In genomic region chr5:142086229-142086628, GRCh38 we compare ENCODE assay signal across 31 cellular contexts.
DNase-seq lines count a peak whose midpoint lies in the region; TF ChIP-seq lines count a peak whose summit lies in the region.
"Had no signal": no experiment of that assay in that cellular context is flagged by ENCODE, and none has a peak within 500 bp of the region (broad histone marks: within the 10 kb centered on the region; RNA-seq: fewer than 3 reads in every experiment).

No MANE protein-coding gene starts in this region.

- peak overlapping the region; percentile 43 for H2AFZ ChIP-seq in parathyroid adenoma

- in situ Hi-C loops in GM13976 (cut with MboI; ENCODE audit: low sequenced_read_pairs, unreplicated experiment) = no loop called here

- no peak overlapping the region for H3K27ac ChIP-seq in HEK293 (ENCODE audit: extremely low read depth, low read depth, low read length)
- no peak overlapping the region for H3K27ac ChIP-seq in parathyroid adenoma
- H3K27ac ChIP-seq: 22Rv1; A549; BLaER1; BLaER1 treated with 17β-estradiol and CSF1 and Interleukin-3, amounts not matched to agents 10 nM and 100 nM; C4-2B had no signal

- no peaks in the 10 kb centered on the region for H3K79me2 ChIP-seq in parathyroid adenoma

- H3K36me3 ChIP-seq in HEK293 (ENCODE audit: control insufficient read depth in 2 of 2, insufficient read depth in 1 of 2, low read length in 2 of 2) (no peaks in the 10 kb centered on the region), parathyroid adenoma (ENCODE audit: control insufficient read depth, insufficient read depth, low read length) (no peaks in the 10 kb centered on the region)
- H3K36me3 ChIP-seq: BE2C; BLaER1; BLaER1 treated with 17β-estradiol and CSF1 and Interleukin-3, amounts not matched to agents 10 nM and 100 nM had no signal

- POLR2A ChIA-PET in HEK293 (lab: Yijun Ruan, JAX) (no interaction called here), HEK293T (lab: Yijun Ruan, JAX) (interaction anchor here (0.7 to 1.0 kb wide), 2 partner anchors 8 to 449 kb away, joined by 3 to 4 read pairs; partner anchors contain the start of gene RELL2)

- H3K4me3 ChIP-seq in HEK293 (ENCODE audit: low read depth, low read length) (no peak overlapping the region), parathyroid adenoma (ENCODE audit: low read depth, low read length) (no peak overlapping the region)
- H3K4me3 ChIP-seq: A549; BLaER1; BLaER1 treated with 17β-estradiol and CSF1 and Interleukin-3, amounts not matched to agents 10 nM and 100 nM had no signal

- H3K27me3 ChIP-seq in parathyroid adenoma (ENCODE audit: control insufficient read depth, insufficient read depth, low read length) = no peaks in the 10 kb centered on the region
- H3K27me3 ChIP-seq: BE2C; BLaER1; BLaER1 treated with 17β-estradiol and CSF1 and Interleukin-3, amounts not matched to agents 10 nM and 100 nM had no signal

- H3K9me3 ChIP-seq in HEK293 (ENCODE audit: control insufficient read depth, insufficient read depth, low read depth, low read length) = no peaks in the 10 kb centered on the region
- H3K9me3 ChIP-seq in parathyroid adenoma (ENCODE audit: control insufficient read depth, low read length) = no peaks in the 10 kb centered on the region
- H3K9me3 ChIP-seq: A549, BE2C, BLaER1, Caco-2 had no signal

- CTCF ChIA-PET in HEK293 (lab: Yijun Ruan, JAX) = interaction anchor here (0.8 kb wide), 1 partner anchor 43 kb away, joined by 3 read pairs; no protein-coding TSS in a partner anchor
- CTCF ChIA-PET in HEK293T (lab: Yijun Ruan, JAX) = interaction anchor here (1.2 to 1.5 kb wide), 2 partner anchors 22 to 627 kb away, joined by 3 read pairs; no protein-coding TSS in a partner anchor

- no peak overlapping the region for H3K9ac ChIP-seq in parathyroid adenoma
- H3K9ac ChIP-seq: BLaER1; BLaER1 treated with 17β-estradiol and CSF1 and Interleukin-3, amounts not matched to agents 10 nM and 100 nM had no signal

- TF ChIP-seq CTCF in HEK293 (tag by site-specific recombination; IDR thresholded peaks at IDR 0.05) = no peak
- TF ChIP-seq CTCF in parathyroid adenoma (IDR thresholded peaks at IDR 0.05) = no peak
- no peak for TF ChIP-seq CTCF in GM13976 (IDR thresholded peaks at IDR 0.05; ENCODE audit: borderline replicate concordance, control extremely low read depth, extremely low read depth, insufficient read depth, missing control alignments)

- H3K4me1 ChIP-seq in HEK293 (ENCODE audit: control insufficient read depth, insufficient read depth, low read length) (peaks cover 14% of the 10 kb centered on the region), parathyroid adenoma (peaks cover 12% of the 10 kb centered on the region)
- H3K4me1 ChIP-seq: A549, BE2C, BLaER1 had no signal

- DNase-seq in HEK293T (ENCODE audit: extremely low spot score) = no peak
- no peak for DNase-seq in GM13976 (ENCODE audit: low spot score)
- no peak for DNase-seq in NCI-H82 (lab: John Stamatoyannopoulos, UW)
- DNase-seq in NCI-H2029 treated with DMSO at 0.1 percent for 48 hours (lab: John Stamatoyannopoulos, UW) = no peak
- DNase-seq: 8988T; ACHN; AML-193; BE2C; C1 segment of cervical spinal cord; Caco-2; Calu3; CD4-positive, alpha-beta memory T cell; CD4-positive, alpha-beta T cell; CD4-positive, CD25-positive, alpha-beta regulatory T cell; CD8-positive, alpha-beta memory T cell; CD8-positive, alpha-beta T cell; COR-L47; DMS 273 treated with DMSO at 0.1 percent for 48 hours; DMS153; DMS53; DMS79; DMS79 treated with DMSO at 0.1 percent for 48 hours; DND-41; EL had no signal

- no peak overlapping the region for H3K4me2 ChIP-seq in parathyroid adenoma (ENCODE audit: low read length)
- H3K4me2 ChIP-seq: A549; BLaER1; BLaER1 treated with 17β-estradiol and CSF1 and Interleukin-3, amounts not matched to agents 10 nM and 100 nM had no signal

TF ChIP-seq in HEK293, 187 proteins besides CTCF, POLR2A, EP300 and RAD21 (continues in another document):
- 0 out of 2 replicates have a peak, but pooled peaks have one; percentile 11 for TF ChIP-seq ZNF18 (tag by site-specific recombination; IDR thresholded peaks at IDR 0.05)
- TF ChIP-seq BCL11B (tag by site-specific recombination; IDR thresholded peaks at IDR 0.05; ENCODE audit: low read depth) = 0 out of 2 replicates have a peak, but pooled peaks have one; percentile 44
- TF ChIP-seq TRIM28 (IDR thresholded peaks at IDR 0.05; ENCODE audit: borderline replicate concordance, low read length) = no peak
- peak; percentile 36 for TF ChIP-seq FEZF1 (tag by site-specific recombination; IDR thresholded peaks at IDR 0.05)
- TF ChIP-seq TCF7L2 (IDR thresholded peaks at IDR 0.05; ENCODE audit: borderline replicate concordance, low read depth, low read length) = peak; percentile 37; the same call in 1 of the 2 replicates
- TF ChIP-seq IKZF3 (tag by site-specific recombination; IDR thresholded peaks at IDR 0.05) = peak; percentile 13; the same call in 1 of the 2 replicates
- peak; percentile 4; the same call in 1 of the 2 replicates for TF ChIP-seq KLF16 (tag by site-specific recombination; IDR thresholded peaks at IDR 0.05)
- peak; percentile 48; the same call in 1 of the 2 replicates for TF ChIP-seq WT1 (tag by site-specific recombination; IDR thresholded peaks at IDR 0.05)
- no peak for TF ChIP-seq ZNF529 (tag by site-specific recombination; IDR thresholded peaks at IDR 0.05; ENCODE audit: insufficient replicate concordance)
- TF ChIP-seq OSR2 (tag by site-specific recombination; IDR thresholded peaks at IDR 0.05) = peak; percentile 86; the same call in 1 of the 2 replicates
- TF ChIP-seq SCRT1 (tag by site-specific recombination; IDR thresholded peaks at IDR 0.05; ENCODE audit: borderline replicate concordance) = peak; percentile 87; the same call in 1 of the 2 replicates
- TF ChIP-seq ZNF157 (tag by site-specific recombination; IDR thresholded peaks at IDR 0.05) = no peak
- no peak for TF ChIP-seq ZNF510 (tag by site-specific recombination; IDR thresholded peaks at IDR 0.05; ENCODE audit: insufficient replicate concordance)

TF ChIP-seq in HEK293T, 16 proteins besides CTCF, POLR2A, EP300 and RAD21:
- TF ChIP-seq LEF1 (IDR thresholded peaks at IDR 0.05; ENCODE audit: borderline replicate concordance) (no peak), CTBP1 (IDR thresholded peaks at IDR 0.05; ENCODE audit: borderline replicate concordance) (peak; percentile 32; the same call in 1 of the 2 replicates), ARNT (IDR thresholded peaks at IDR 0.05) (no peak), L3MBTL2 (conservative IDR thresholded peaks at IDR 0.05) (no peak), FOXK2 (IDR thresholded peaks at IDR 0.05) (0 out of 2 replicates have a peak, but pooled peaks have one; percentile 25), TARDBP (IDR thresholded peaks at IDR 0.05) (no peak), SP1 (IDR thresholded peaks at IDR 0.05) (no peak), PKNOX1 (IDR thresholded peaks at IDR 0.05) (peak; percentile 81), SUZ12 (IDR thresholded peaks at IDR 0.05) (no peak)
TF ChIP-seq in HEK293T: peak in this region for 3.
